ENCODE assay signal across 1 cellular context in the genomic region with DNA sequence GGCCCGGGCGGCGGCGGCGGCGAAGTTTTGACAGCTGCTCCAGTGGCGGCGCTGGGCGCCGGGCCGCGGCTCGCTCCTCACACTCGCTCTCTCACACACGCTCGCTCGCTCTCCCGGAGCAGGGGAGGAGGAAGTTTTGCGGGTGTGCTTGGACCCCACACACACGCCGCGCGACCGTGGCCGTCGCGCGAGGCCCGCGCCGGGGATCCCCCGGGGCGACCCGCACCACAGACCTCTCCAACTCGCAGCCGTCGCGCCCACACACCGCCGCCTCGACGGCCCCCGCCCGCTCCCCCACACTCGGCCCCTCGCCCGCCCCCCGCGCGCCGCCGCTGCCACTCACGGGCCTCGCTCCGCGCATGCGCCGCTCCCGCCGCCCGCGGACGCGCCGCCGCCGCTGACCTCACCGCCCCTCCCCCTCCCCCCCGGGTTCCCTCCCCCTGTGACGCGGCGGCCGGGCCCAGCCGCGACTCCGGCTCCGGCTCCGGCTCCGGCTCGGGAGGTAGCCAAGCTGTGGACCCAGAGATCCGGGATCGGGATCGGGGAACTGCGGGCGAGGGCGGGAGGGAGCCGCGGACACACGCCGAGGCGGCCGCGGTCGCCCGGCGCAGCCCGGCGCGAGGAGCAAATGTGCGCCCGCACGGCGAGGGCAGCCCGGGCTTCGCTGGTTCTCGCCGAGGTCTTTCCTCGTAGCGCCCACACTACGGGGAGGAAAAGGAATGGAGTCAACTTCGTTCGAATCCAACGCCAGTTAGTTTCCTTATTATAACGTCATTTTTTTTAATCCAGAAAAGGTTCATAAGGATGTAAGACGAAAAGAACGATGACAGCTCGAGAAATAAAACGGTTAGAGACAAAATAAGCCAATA.
TF ChIP-seq lines count a peak whose summit lies in the region.

No MANE protein-coding gene starts in this region.

TF ChIP-seq in HepG2, 621 proteins besides CTCF, POLR2A, EP300 and RAD21 (continued from another document and continues in another):
- TF ChIP-seq, protein P1, sequence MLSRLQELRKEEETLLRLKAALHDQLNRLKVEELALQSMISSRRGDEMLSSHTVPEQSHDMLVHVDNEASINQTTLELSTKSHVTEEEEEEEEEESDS (CRISPR knock-in tag; IDR thresholded peaks at IDR 0.05; ENCODE audit: borderline replicate concordance), result no peak
- TF ChIP-seq SPEN (CRISPR knock-in tag; IDR thresholded peaks at IDR 0.05; ENCODE audit: low read depth) (peak; percentile 55; the same call in 1 of the 2 replicates), KLF16 (CRISPR knock-in tag; IDR thresholded peaks at IDR 0.05) (0 out of 4 replicates have a peak, but pooled peaks of 1 of the 2 experiments have one; percentile 45), HDAC1 (CRISPR knock-in tag; IDR thresholded peaks at IDR 0.05) (peak; percentile 78), KDM1A (CRISPR knock-in tag; IDR thresholded peaks at IDR 0.05) (no peak; the same call in 1 of the 2 replicates), HMGA1 (CRISPR knock-in tag; conservative IDR thresholded peaks at IDR 0.05) (no peak), SMAD3 (CRISPR knock-in tag; IDR thresholded peaks at IDR 0.05) (no peak), KAT8 (CRISPR knock-in tag; IDR thresholded peaks at IDR 0.05) (peak; percentile 25; the same call in 1 of the 2 replicates), ZNF816 (CRISPR knock-in tag; IDR thresholded peaks at IDR 0.05; ENCODE audit: borderline replicate concordance) (no peak; the same call in 1 of the 2 replicates), ZNF605 (CRISPR knock-in tag; IDR thresholded peaks at IDR 0.05) (no peak), BORCS8-MEF2B (CRISPR knock-in tag; IDR thresholded peaks at IDR 0.05) (peak; percentile 81), ATAD3A (CRISPR knock-in tag; IDR thresholded peaks at IDR 0.05) (no peak), MYNN (CRISPR knock-in tag; IDR thresholded peaks at IDR 0.05; ENCODE audit: low read depth) (no peak), ZNF253 (CRISPR knock-in tag; IDR thresholded peaks at IDR 0.05; ENCODE audit: borderline replicate concordance) (no peak), MAFF (IDR thresholded peaks at IDR 0.05; ENCODE audit: low read depth, low read length) (no peak), NCOA5 (CRISPR knock-in tag; IDR thresholded peaks at IDR 0.05) (no peak), RARA (CRISPR knock-in tag; IDR thresholded peaks at IDR 0.05) (peak; percentile 18; the same call in 1 of the 2 replicates), REXO4 (CRISPR knock-in tag; IDR thresholded peaks at IDR 0.05; ENCODE audit: borderline replicate concordance) (no peak), U2AF1 (optimal IDR thresholded peaks at IDR 0.05; ENCODE audit: low read depth, low read length) (no peak), YY1 (IDR thresholded peaks at IDR 0.05; ENCODE audit: insufficient read depth, insufficient replicate concordance, low read depth, low read length) (peak; percentile 85), SOX6 (IDR thresholded peaks at IDR 0.05) (no peak), SOX6 (CRISPR knock-in tag; IDR thresholded peaks at IDR 0.05) (0 out of 2 replicates have a peak, but pooled peaks have one; percentile 24), ZNF180 (CRISPR knock-in tag; IDR thresholded peaks at IDR 0.05; ENCODE audit: borderline replicate concordance, low read depth) (no peak), ELF3 (CRISPR knock-in tag; IDR thresholded peaks at IDR 0.05) (peak; percentile 64)
- TF ChIP-seq, protein P2, sequence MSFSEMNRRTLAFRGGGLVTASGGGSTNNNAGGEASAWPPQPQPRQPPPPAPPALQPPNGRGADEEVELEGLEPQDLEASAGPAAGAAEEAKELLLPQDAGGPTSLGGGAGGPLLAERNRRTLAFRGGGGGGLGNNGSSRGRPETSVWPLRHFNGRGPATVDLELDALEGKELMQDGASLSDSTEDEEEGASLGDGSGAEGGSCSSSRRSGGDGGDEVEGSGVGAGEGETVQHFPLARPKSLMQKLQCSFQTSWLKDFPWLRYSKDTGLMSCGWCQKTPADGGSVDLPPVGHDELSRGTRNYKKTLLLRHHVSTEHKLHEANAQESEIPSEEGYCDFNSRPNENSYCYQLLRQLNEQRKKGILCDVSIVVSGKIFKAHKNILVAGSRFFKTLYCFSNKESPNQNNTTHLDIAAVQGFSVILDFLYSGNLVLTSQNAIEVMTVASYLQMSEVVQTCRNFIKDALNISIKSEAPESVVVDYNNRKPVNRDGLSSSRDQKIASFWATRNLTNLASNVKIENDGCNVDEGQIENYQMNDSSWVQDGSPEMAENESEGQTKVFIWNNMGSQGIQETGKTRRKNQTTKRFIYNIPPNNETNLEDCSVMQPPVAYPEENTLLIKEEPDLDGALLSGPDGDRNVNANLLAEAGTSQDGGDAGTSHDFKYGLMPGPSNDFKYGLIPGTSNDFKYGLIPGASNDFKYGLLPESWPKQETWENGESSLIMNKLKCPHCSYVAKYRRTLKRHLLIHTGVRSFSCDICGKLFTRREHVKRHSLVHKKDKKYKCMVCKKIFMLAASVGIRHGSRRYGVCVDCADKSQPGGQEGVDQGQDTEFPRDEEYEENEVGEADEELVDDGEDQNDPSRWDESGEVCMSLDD (CRISPR knock-in tag; IDR thresholded peaks at IDR 0.05; ENCODE audit: borderline replicate concordance), result no peak
- TF ChIP-seq, protein P3, sequence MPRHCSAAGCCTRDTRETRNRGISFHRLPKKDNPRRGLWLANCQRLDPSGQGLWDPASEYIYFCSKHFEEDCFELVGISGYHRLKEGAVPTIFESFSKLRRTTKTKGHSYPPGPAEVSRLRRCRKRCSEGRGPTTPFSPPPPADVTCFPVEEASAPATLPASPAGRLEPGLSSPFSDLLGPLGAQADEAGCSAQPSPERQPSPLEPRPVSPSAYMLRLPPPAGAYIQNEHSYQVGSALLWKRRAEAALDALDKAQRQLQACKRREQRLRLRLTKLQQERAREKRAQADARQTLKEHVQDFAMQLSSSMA (CRISPR knock-in tag; IDR thresholded peaks at IDR 0.05), result no peak
- TF ChIP-seq, protein P4, sequence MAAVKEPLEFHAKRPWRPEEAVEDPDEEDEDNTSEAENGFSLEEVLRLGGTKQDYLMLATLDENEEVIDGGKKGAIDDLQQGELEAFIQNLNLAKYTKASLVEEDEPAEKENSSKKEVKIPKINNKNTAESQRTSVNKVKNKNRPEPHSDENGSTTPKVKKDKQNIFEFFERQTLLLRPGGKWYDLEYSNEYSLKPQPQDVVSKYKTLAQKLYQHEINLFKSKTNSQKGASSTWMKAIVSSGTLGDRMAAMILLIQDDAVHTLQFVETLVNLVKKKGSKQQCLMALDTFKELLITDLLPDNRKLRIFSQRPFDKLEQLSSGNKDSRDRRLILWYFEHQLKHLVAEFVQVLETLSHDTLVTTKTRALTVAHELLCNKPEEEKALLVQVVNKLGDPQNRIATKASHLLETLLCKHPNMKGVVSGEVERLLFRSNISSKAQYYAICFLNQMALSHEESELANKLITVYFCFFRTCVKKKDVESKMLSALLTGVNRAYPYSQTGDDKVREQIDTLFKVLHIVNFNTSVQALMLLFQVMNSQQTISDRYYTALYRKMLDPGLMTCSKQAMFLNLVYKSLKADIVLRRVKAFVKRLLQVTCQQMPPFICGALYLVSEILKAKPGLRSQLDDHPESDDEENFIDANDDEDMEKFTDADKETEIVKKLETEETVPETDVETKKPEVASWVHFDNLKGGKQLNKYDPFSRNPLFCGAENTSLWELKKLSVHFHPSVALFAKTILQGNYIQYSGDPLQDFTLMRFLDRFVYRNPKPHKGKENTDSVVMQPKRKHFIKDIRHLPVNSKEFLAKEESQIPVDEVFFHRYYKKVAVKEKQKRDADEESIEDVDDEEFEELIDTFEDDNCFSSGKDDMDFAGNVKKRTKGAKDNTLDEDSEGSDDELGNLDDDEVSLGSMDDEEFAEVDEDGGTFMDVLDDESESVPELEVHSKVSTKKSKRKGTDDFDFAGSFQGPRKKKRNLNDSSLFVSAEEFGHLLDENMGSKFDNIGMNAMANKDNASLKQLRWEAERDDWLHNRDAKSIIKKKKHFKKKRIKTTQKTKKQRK (IDR thresholded peaks at IDR 0.05; ENCODE audit: low read length), result no peak
- TF ChIP-seq, protein P5, sequence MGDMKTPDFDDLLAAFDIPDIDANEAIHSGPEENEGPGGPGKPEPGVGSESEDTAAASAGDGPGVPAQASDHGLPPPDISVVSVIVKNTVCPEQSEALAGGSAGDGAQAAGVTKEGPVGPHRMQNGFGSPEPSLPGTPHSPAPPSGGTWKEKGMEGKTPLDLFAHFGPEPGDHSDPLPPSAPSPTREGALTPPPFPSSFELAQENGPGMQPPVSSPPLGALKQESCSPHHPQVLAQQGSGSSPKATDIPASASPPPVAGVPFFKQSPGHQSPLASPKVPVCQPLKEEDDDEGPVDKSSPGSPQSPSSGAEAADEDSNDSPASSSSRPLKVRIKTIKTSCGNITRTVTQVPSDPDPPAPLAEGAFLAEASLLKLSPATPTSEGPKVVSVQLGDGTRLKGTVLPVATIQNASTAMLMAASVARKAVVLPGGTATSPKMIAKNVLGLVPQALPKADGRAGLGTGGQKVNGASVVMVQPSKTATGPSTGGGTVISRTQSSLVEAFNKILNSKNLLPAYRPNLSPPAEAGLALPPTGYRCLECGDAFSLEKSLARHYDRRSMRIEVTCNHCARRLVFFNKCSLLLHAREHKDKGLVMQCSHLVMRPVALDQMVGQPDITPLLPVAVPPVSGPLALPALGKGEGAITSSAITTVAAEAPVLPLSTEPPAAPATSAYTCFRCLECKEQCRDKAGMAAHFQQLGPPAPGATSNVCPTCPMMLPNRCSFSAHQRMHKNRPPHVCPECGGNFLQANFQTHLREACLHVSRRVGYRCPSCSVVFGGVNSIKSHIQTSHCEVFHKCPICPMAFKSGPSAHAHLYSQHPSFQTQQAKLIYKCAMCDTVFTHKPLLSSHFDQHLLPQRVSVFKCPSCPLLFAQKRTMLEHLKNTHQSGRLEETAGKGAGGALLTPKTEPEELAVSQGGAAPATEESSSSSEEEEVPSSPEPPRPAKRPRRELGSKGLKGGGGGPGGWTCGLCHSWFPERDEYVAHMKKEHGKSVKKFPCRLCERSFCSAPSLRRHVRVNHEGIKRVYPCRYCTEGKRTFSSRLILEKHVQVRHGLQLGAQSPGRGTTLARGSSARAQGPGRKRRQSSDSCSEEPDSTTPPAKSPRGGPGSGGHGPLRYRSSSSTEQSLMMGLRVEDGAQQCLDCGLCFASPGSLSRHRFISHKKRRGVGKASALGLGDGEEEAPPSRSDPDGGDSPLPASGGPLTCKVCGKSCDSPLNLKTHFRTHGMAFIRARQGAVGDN (CRISPR knock-in tag; IDR thresholded peaks at IDR 0.05), result peak; percentile 94
- TF ChIP-seq, protein P6, sequence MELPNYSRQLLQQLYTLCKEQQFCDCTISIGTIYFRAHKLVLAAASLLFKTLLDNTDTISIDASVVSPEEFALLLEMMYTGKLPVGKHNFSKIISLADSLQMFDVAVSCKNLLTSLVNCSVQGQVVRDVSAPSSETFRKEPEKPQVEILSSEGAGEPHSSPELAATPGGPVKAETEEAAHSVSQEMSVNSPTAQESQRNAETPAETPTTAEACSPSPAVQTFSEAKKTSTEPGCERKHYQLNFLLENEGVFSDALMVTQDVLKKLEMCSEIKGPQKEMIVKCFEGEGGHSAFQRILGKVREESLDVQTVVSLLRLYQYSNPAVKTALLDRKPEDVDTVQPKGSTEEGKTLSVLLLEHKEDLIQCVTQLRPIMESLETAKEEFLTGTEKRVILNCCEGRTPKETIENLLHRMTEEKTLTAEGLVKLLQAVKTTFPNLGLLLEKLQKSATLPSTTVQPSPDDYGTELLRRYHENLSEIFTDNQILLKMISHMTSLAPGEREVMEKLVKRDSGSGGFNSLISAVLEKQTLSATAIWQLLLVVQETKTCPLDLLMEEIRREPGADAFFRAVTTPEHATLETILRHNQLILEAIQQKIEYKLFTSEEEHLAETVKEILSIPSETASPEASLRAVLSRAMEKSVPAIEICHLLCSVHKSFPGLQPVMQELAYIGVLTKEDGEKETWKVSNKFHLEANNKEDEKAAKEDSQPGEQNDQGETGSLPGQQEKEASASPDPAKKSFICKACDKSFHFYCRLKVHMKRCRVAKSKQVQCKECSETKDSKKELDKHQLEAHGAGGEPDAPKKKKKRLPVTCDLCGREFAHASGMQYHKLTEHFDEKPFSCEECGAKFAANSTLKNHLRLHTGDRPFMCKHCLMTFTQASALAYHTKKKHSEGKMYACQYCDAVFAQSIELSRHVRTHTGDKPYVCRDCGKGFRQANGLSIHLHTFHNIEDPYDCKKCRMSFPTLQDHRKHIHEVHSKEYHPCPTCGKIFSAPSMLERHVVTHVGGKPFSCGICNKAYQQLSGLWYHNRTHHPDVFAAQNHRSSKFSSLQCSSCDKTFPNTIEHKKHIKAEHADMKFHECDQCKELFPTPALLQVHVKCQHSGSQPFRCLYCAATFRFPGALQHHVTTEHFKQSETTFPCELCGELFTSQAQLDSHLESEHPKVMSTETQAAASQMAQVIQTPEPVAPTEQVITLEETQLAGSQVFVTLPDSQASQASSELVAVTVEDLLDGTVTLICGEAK (IDR thresholded peaks at IDR 0.05), result no peak
- TF ChIP-seq, protein P6 (CRISPR knock-in tag; IDR thresholded peaks at IDR 0.05), result 0 out of 2 replicates have a peak, but pooled peaks have one; percentile 34
